Comparison of ENCODE assay signal across 10 cellular contexts in genomic region chrX:49840679-49841078, GRCh38. TPM values are rescaled to one million over a fixed set of nuclear protein-coding genes. Genes with fewer than 3 reads are reported as not detected.
DNase-seq lines count a peak whose midpoint lies in the region; ATAC-seq and TF ChIP-seq lines count a peak whose summit lies in the region.
"Had no signal": no experiment of that assay in that cellular context is flagged by ENCODE, and none has a peak within 500 bp of the region (broad histone marks: within the 10 kb centered on the region; RNA-seq: fewer than 3 reads in every experiment).

No MANE protein-coding gene starts in this region.

- no peaks in the 10 kb centered on the region for H3K36me3 Mint-ChIP-seq in activated CD4-positive, alpha-beta memory T cell treated with anti-CD3 and anti-CD28 coated beads for 36 hours
- no peaks in the 10 kb centered on the region for H3K36me3 Mint-ChIP-seq in naive thymus-derived CD4-positive, alpha-beta T cell

- H3K27ac Mint-ChIP-seq in activated CD4-positive, alpha-beta memory T cell treated with anti-CD3 and anti-CD28 coated beads for 36 hours = no peak overlapping the region
- peak overlapping the region in 1 of 9 donors; percentile 29 for H3K27ac Mint-ChIP-seq in naive thymus-derived CD4-positive, alpha-beta T cell
- H3K27ac Mint-ChIP-seq: stimulated activated naive CD8-positive, alpha-beta T cell treated with anti-CD3 and anti-CD28 coated beads, Interleukin-15, Interleukin-2, amounts not matched to agents 100 ng/mL and 50 ng/mL, for 24 hours had no signal

- no peaks in the 10 kb centered on the region for H3K27me3 ChIP-seq in naive thymus-derived CD4-positive, alpha-beta T cell (ENCODE audit: control insufficient read depth in 2 of 2, insufficient read depth in 2 of 2, low read length in 2 of 2)
- no peaks in the 10 kb centered on the region for H3K27me3 ChIP-seq in upper lobe of right lung
- H3K27me3 ChIP-seq: Peyer's patch had no signal

- H3K9me3 Mint-ChIP-seq in activated CD4-positive, alpha-beta memory T cell treated with anti-CD3 and anti-CD28 coated beads for 36 hours = no peaks in the 10 kb centered on the region
- H3K9me3 Mint-ChIP-seq in naive thymus-derived CD4-positive, alpha-beta T cell = no peaks in the 10 kb centered on the region
- H3K9me3 Mint-ChIP-seq: stimulated activated naive CD8-positive, alpha-beta T cell treated with anti-CD3 and anti-CD28 coated beads, Interleukin-15, Interleukin-2, amounts not matched to agents 100 ng/mL and 50 ng/mL, for 24 hours had no signal

- intact Hi-C loops in activated CD4-positive, alpha-beta memory T cell treated with anti-CD3 and anti-CD28 coated beads for 36 hours (cut with micrococcal nuclease) = loop anchor here (1.0 kb wide), 1 partner anchor 37 kb away; no protein-coding TSS in a partner anchor
- intact Hi-C loops in naive thymus-derived CD4-positive, alpha-beta T cell (cut with micrococcal nuclease) = no loop called here
- intact Hi-C loops in upper lobe of right lung (cut with DNase I) = no loop called here

- peaks cover 5% of the 10 kb centered on the region for H3K4me1 Mint-ChIP-seq in activated CD4-positive, alpha-beta memory T cell treated with anti-CD3 and anti-CD28 coated beads for 36 hours (ENCODE audit: low read depth)
- no peaks in the 10 kb centered on the region for H3K4me1 Mint-ChIP-seq in naive thymus-derived CD4-positive, alpha-beta T cell

- H3K9me3 ChIP-seq in naive thymus-derived CD4-positive, alpha-beta T cell (ENCODE audit: control insufficient read depth in 2 of 3, low read length in 3 of 3) = no peaks in the 10 kb centered on the region
- no peaks in the 10 kb centered on the region for H3K9me3 ChIP-seq in upper lobe of right lung
- H3K9me3 ChIP-seq: Peyer's patch had no signal

- H3K27me3 Mint-ChIP-seq in activated CD4-positive, alpha-beta memory T cell treated with anti-CD3 and anti-CD28 coated beads for 36 hours = no peaks in the 10 kb centered on the region
- no peaks in the 10 kb centered on the region for H3K27me3 Mint-ChIP-seq in naive thymus-derived CD4-positive, alpha-beta T cell
- H3K27me3 Mint-ChIP-seq: stimulated activated naive CD8-positive, alpha-beta T cell treated with anti-CD3 and anti-CD28 coated beads, Interleukin-15, Interleukin-2, amounts not matched to agents 100 ng/mL and 50 ng/mL, for 24 hours had no signal

- no peaks in the 10 kb centered on the region for H3K4me1 ChIP-seq in naive thymus-derived CD4-positive, alpha-beta T cell (ENCODE audit: control insufficient read depth in 2 of 2, insufficient read depth in 2 of 2, low read length in 2 of 2)
- no peaks in the 10 kb centered on the region for H3K4me1 ChIP-seq in upper lobe of right lung
- H3K4me1 ChIP-seq: Peyer's patch had no signal

- H3K36me3 ChIP-seq in naive thymus-derived CD4-positive, alpha-beta T cell (ENCODE audit: control insufficient read depth in 2 of 3, insufficient read depth in 3 of 3, low read length in 3 of 3) = no peaks in the 10 kb centered on the region
- no peaks in the 10 kb centered on the region for H3K36me3 ChIP-seq in upper lobe of right lung
- H3K36me3 ChIP-seq: Peyer's patch had no signal

- H3K27ac ChIP-seq in naive thymus-derived CD4-positive, alpha-beta T cell (ENCODE audit: low read depth, low read length) = no peak overlapping the region
- H3K27ac ChIP-seq in upper lobe of right lung = no peak overlapping the region
- H3K27ac ChIP-seq: Peyer's patch had no signal

- H3K4me3 Mint-ChIP-seq in activated CD4-positive, alpha-beta memory T cell treated with anti-CD3 and anti-CD28 coated beads for 36 hours = no peak overlapping the region
- no peak overlapping the region for H3K4me3 Mint-ChIP-seq in naive thymus-derived CD4-positive, alpha-beta T cell
- H3K4me3 Mint-ChIP-seq: stimulated activated naive CD8-positive, alpha-beta T cell treated with anti-CD3 and anti-CD28 coated beads, Interleukin-15, Interleukin-2, amounts not matched to agents 100 ng/mL and 50 ng/mL, for 24 hours had no signal

- peak; percentile 74 for ATAC-seq in HG02610 (IDR thresholded peaks at IDR 0.05; ENCODE audit: unreplicated experiment)
- ATAC-seq in esophagus mucosa = peak; percentile 31
- peak; percentile 67 for ATAC-seq in naive thymus-derived CD4-positive, alpha-beta T cell
- peak; percentile 90 for ATAC-seq in upper lobe of right lung
- ATAC-seq in GM19397 (IDR thresholded peaks at IDR 0.05; ENCODE audit: unreplicated experiment) = no peak

- no peak overlapping the region for H3K4me3 ChIP-seq in naive thymus-derived CD4-positive, alpha-beta T cell (ENCODE audit: low read length)
- no peak overlapping the region for H3K4me3 ChIP-seq in upper lobe of right lung
- H3K4me3 ChIP-seq: Peyer's patch had no signal

- TF ChIP-seq CTCF in upper lobe of right lung (IDR thresholded peaks at IDR 0.05) = peak; percentile 30

- POLR2A ChIA-PET in activated CD4-positive, alpha-beta memory T cell treated with anti-CD3 and anti-CD28 coated beads for 36 hours (lab: Charles Lee) = no interaction called here
- POLR2A ChIA-PET in naive thymus-derived CD4-positive, alpha-beta T cell (lab: Charles Lee) = no interaction called here

- CTCF ChIA-PET in activated CD4-positive, alpha-beta memory T cell treated with anti-CD3 and anti-CD28 coated beads for 36 hours (lab: Charles Lee) = interaction anchor here (1.5 to 1.7 kb wide), 2 partner anchors 36 to 78 kb away, joined by 3 to 7 read pairs; no protein-coding TSS in a partner anchor
- CTCF ChIA-PET in naive thymus-derived CD4-positive, alpha-beta T cell (lab: Charles Lee) = no interaction called here

- DNase-seq in DMS53 (lab: John Stamatoyannopoulos, UW) = peak; percentile 97
- peak; percentile 39 for DNase-seq in NCI-H226
- DNase-seq in activated CD4-positive, alpha-beta memory T cell treated with anti-CD3 and anti-CD28 coated beads for 36 hours = peak; percentile 69
- peak in 6 of 9 donors; percentile 1 to 51 (median 28) for DNase-seq in naive thymus-derived CD4-positive, alpha-beta T cell
- DNase-seq in upper lobe of right lung = peak; percentile 71

RNA-seq across cellular contexts. Expression of gene PAGE4, which starts 11.6 kb away (rescaled TPM):
- total RNA-seq in activated CD4-positive, alpha-beta memory T cell treated with anti-CD3 and anti-CD28 coated beads for 36 hours = not detected
- total RNA-seq in esophagus mucosa (not detected), upper lobe of right lung (not detected)
- not detected for total RNA-seq in naive thymus-derived CD4-positive, alpha-beta T cell
- polyA plus RNA-seq in naive thymus-derived CD4-positive, alpha-beta T cell = not detected
- total RNA-seq: Peyer's patch had no signal

RNA-seq across cellular contexts. Expression of gene USP27X, which starts 38.6 kb away (rescaled TPM):
- 1 to 10 TPM; 2.0 TPM for total RNA-seq in activated CD4-positive, alpha-beta memory T cell treated with anti-CD3 and anti-CD28 coated beads for 36 hours
- total RNA-seq in esophagus mucosa = 1.2 TPM
- total RNA-seq in naive thymus-derived CD4-positive, alpha-beta T cell = 1 to 10 TPM; 1.8 to 9.4 (median 3.8) TPM
- polyA plus RNA-seq in naive thymus-derived CD4-positive, alpha-beta T cell = 1 to 10 TPM in 1 of 2 donors, under 1 TPM in 1; 0.97 to 1.2 TPM
- total RNA-seq in upper lobe of right lung = 3.0 TPM

Comparison
In these comparisons a context has a peak if more than half of its experiments do, and no peak if none do; other contexts are left out.
1. DNase-seq: peak in every context shown above with its lines; median percentile 97 in DMS53; 71 in upper lobe of right lung; 69 in activated CD4-positive, alpha-beta memory T cell treated with anti-CD3 and anti-CD28 coated beads for 36 hours; 39 in NCI-H226; 28 in naive thymus-derived CD4-positive, alpha-beta T cell.